In the genomic region with DNA sequence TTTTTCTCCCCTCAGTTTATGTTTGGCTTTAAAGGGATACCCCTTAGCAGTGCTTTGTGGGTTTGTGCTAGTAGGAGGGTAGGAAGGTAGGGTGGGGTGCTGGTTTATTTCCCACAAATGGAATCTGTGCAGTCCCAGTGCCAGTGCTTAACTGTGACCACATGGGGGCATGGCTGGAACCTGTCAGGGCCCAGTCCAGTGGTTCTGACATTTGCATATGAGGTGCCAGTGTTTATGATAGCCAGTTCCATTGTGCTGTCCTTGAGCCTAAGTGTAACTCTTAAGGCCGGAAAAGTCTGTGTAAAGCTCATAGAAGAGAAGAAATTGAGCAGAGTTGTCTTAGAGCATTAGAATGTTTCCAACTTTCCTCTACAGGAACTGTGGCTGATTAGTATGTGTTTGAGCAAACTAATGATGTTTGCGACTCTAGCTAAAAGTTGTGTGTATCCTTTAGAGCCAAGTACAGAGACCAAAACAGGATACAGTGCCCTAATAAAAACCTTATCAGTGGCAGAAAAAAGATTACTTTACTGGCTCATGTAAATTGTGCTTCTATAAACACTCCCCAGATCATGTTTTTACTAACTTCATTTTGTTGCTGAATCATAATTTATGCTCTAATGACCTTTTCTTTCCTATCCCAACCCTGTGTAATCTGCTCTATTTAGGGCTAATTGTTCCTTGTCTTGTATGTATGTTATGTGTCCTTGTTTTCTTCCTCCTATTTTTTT, we compare ENCODE assay signal across 11 cellular contexts. TPM values are rescaled to one million over a fixed set of nuclear protein-coding genes. Genes with fewer than 3 reads are reported as not detected.
DNase-seq lines count a peak whose midpoint lies in the region; ATAC-seq and TF ChIP-seq lines count a peak whose summit lies in the region.
"Had no signal": no experiment of that assay in that cellular context is flagged by ENCODE, and none has a peak within 500 bp of the region (broad histone marks: within the 10 kb centered on the region; RNA-seq: fewer than 3 reads in every experiment).

No MANE protein-coding gene starts in this region.

- no peaks in the 10 kb centered on the region for H3K9me3 ChIP-seq in uterus
- H3K9me3 ChIP-seq: spleen had no signal

- H3K4me1 ChIP-seq in uterus, result peaks cover 7 to 10% of the 10 kb centered on the region in 2 donors

- no peaks in the 10 kb centered on the region for H3K9me3 Mint-ChIP-seq in activated T-cell treated with anti-CD3 and anti-CD28 coated beads, Interleukin-2, amount 50 U/mL, for 72 hours
- H3K9me3 Mint-ChIP-seq: activated B cell treated with CpG ODN at 0.5 μM for 24 hours had no signal

- H3K4me3 Mint-ChIP-seq in activated T-cell treated with anti-CD3 and anti-CD28 coated beads, Interleukin-2, amount 50 U/mL, for 72 hours, result no peak overlapping the region
- H3K4me3 Mint-ChIP-seq: activated B cell treated with CpG ODN at 0.5 μM for 24 hours had no signal

- no peaks in the 10 kb centered on the region for H3K36me3 ChIP-seq in uterus
- H3K36me3 ChIP-seq: spleen had no signal

- peaks cover 18% of the 10 kb centered on the region for H3K27me3 Mint-ChIP-seq in activated T-cell treated with anti-CD3 and anti-CD28 coated beads, Interleukin-2, amount 50 U/mL, for 72 hours (ENCODE audit: low read depth)

- H3K36me3 Mint-ChIP-seq in activated T-cell treated with anti-CD3 and anti-CD28 coated beads, Interleukin-2, amount 50 U/mL, for 72 hours (ENCODE audit: insufficient read depth in 2 of 2), result peaks cover 0 to 13% of the 10 kb centered on the region in 2 donors

- ATAC-seq in activated T-cell treated with anti-CD3 and anti-CD28 coated beads, Interleukin-2, amount 50 U/mL, for 72 hours (replicated peaks in 1 of 2), result no peak

- H3K4me1 Mint-ChIP-seq in activated T-cell treated with anti-CD3 and anti-CD28 coated beads, Interleukin-2, amount 50 U/mL, for 72 hours (ENCODE audit: low read depth), result peaks cover 5% of the 10 kb centered on the region

- no peak for DNase-seq in activated T-cell treated with anti-CD3 and anti-CD28 coated beads, Interleukin-2, amount 50 U/mL, for 72 hours
- DNase-seq in activated T-cell treated with anti-CD3 and anti-CD28 coated beads for 4 hours, result no peak
- DNase-seq in T47D (ENCODE audit: low read depth in 1 of 2, low spot score in 1 of 2), result peak; percentile 48 to 56
- no peak for DNase-seq in uterus
- no peak for DNase-seq in Kasumi-1 (lab: John Stamatoyannopoulos, UW)
- no peak for DNase-seq in stimulated activated naive CD4-positive, alpha-beta T cell (lab: John Stamatoyannopoulos, UW)
- no peak for DNase-seq in activated CD8-positive, alpha-beta memory T cell treated with anti-CD3 and anti-CD28 coated beads, Interleukin-2, amount 50 U/mL, for 4 hours
- DNase-seq: activated B cell treated with CpG ODN at 0.5 μM for 24 hours, spleen had no signal

- peak in 3 of 4 experiments; percentile 20 to 23 (median 22) for TF ChIP-seq CTCF in uterus (IDR thresholded peaks at IDR 0.05)

- H3K27ac Mint-ChIP-seq in activated T-cell treated with anti-CD3 and anti-CD28 coated beads, Interleukin-2, amount 50 U/mL, for 72 hours, result peak overlapping the region; percentile 11
- H3K27ac Mint-ChIP-seq: activated B cell treated with CpG ODN at 0.5 μM for 24 hours had no signal

- no peak overlapping the region for H3K4me3 ChIP-seq in uterus
- H3K4me3 ChIP-seq: BLaER1 treated with 17β-estradiol and CSF1 and Interleukin-3, amounts not matched to agents 10 nM and 100 nM; spleen had no signal

- in situ Hi-C loops in T47D (cut with HindIII; ENCODE audit: low pct_unique_long_range_greater_than_20kb, low sequenced_read_pairs), result no loop called here

- H3K27ac ChIP-seq in layer of hippocampus (ENCODE audit: low read depth, low read length), result peak overlapping the region; percentile 97
- peak overlapping the region; percentile 93 to 95 for H3K27ac ChIP-seq in uterus
- H3K27ac ChIP-seq: BLaER1 treated with 17β-estradiol and CSF1 and Interleukin-3, amounts not matched to agents 10 nM and 100 nM had no signal

- intact Hi-C loops in uterus (cut with DNase I; ENCODE audit: low total_unique reads), result no loop called here

- no peak for TF ChIP-seq POLR2A in uterus (IDR thresholded peaks at IDR 0.05)

- no peaks in the 10 kb centered on the region for H3K27me3 ChIP-seq in layer of hippocampus (ENCODE audit: control insufficient read depth, insufficient read depth, low read length)
- no peaks in the 10 kb centered on the region for H3K27me3 ChIP-seq in uterus

RNA-seq across cellular contexts. Expression of gene DIXDC1, which starts 38.1 kb away (rescaled TPM):
- total RNA-seq in activated T-cell treated with anti-CD3 and anti-CD28 coated beads, Interleukin-2, amount 50 U/mL, for 72 hours, result 10 to 100 TPM; 14.8 to 24.7 TPM
- total RNA-seq in uterus, result 10 to 100 TPM; 38.7 to 63.0 (median 51.4) TPM

RNA-seq across cellular contexts. Expression of gene DLAT, which starts 50.0 kb away (rescaled TPM):
- 10 to 100 TPM; 27.2 to 31.6 TPM for total RNA-seq in activated T-cell treated with anti-CD3 and anti-CD28 coated beads, Interleukin-2, amount 50 U/mL, for 72 hours
- 10 to 100 TPM; 11.8 to 32.7 (median 24.7) TPM for total RNA-seq in uterus

RNA-seq across cellular contexts. Expression of gene C11orf52, which starts 56.5 kb away (rescaled TPM):
- not detected for total RNA-seq in activated T-cell treated with anti-CD3 and anti-CD28 coated beads, Interleukin-2, amount 50 U/mL, for 72 hours
- total RNA-seq in uterus, result 1 to 10 TPM in 2 of 4 donors, not detected in 2; 1.6 to 2.4 TPM
- total RNA-seq: activated B cell treated with CpG ODN at 0.5 μM for 24 hours had no signal

Comparison
In these comparisons a context has a peak if more than half of its experiments do, and no peak if none do; other contexts are left out.
1. DNase-seq: peak in T47D (2 of 2); none in activated T-cell treated with anti-CD3 and anti-CD28 coated beads, Interleukin-2, amount 50 U/mL, for 72 hours (0 of 2), activated T-cell treated with anti-CD3 and anti-CD28 coated beads for 4 hours (single experiment), uterus (0 of 2), Kasumi-1 (0 of 2), stimulated activated naive CD4-positive, alpha-beta T cell (0 of 6) and activated CD8-positive, alpha-beta memory T cell treated with anti-CD3 and anti-CD28 coated beads, Interleukin-2, amount 50 U/mL, for 4 hours (single experiment).